ENCODE assay signal across 12 cellular contexts in the genomic region with DNA sequence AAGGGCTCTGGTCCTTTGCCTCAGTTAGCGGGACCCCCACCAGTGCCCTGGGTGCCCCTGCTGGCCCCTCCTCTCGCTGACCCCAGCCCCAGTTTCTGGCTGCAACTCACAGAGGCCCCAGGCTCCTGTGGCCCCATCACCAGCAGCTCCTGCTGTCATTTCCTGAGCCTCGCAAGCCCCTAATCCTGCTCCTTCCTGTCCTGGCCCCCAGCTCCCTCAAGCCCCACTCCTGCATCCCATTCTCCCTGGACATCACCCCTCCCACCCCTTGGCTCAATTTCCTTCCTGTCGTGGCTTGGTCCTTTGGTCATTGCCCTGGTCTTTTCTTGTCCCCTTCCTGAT. TPM values are rescaled to one million over a fixed set of nuclear protein-coding genes. Genes with fewer than 3 reads are reported as not detected.
DNase-seq lines count a peak whose midpoint lies in the region; ATAC-seq lines count a peak whose summit lies in the region.
"Had no signal": no experiment of that assay in that cellular context is flagged by ENCODE, and none has a peak within 500 bp of the region (broad histone marks: within the 10 kb centered on the region; RNA-seq: fewer than 3 reads in every experiment).

No MANE protein-coding gene starts in this region.

- H3K9ac ChIP-seq in subcutaneous abdominal adipose tissue (ENCODE audit: low read length in 5 of 5) = peak overlapping the region in 2 of 5 donors; percentile 39 to 55

- peaks cover 37% of the 10 kb centered on the region for H3K36me3 Mint-ChIP-seq in activated naive CD4-positive, alpha-beta T cell treated with anti-CD3 and anti-CD28 coated beads for 36 hours (ENCODE audit: low read depth)

- no peak for DNase-seq in activated naive CD4-positive, alpha-beta T cell treated with anti-CD3 and anti-CD28 coated beads for 36 hours
- no peak for DNase-seq in activated naive CD4-positive, alpha-beta T cell treated with anti-CD3 and anti-CD28 coated beads, Interleukin-2, amount 50 U/mL, for 16 hours
- no peak for DNase-seq in nucleus accumbens (lab: John Stamatoyannopoulos, UW)
- DNase-seq in NCI-H82 treated with DMSO at 0.1 percent for 48 hours (lab: John Stamatoyannopoulos, UW; ENCODE audit: unreplicated experiment) = no peak
- DNase-seq: EL, NCI-H2171 had no signal

- CTCF ChIA-PET in activated naive CD4-positive, alpha-beta T cell treated with anti-CD3 and anti-CD28 coated beads for 36 hours (lab: Charles Lee) = interaction anchor here (1.2 kb wide), 1 partner anchor 26 kb away, joined by 3 read pairs; no protein-coding TSS in a partner anchor

- H3K27me3 Mint-ChIP-seq in activated naive CD4-positive, alpha-beta T cell treated with anti-CD3 and anti-CD28 coated beads for 36 hours (ENCODE audit: low read depth) = no peaks in the 10 kb centered on the region

- intact Hi-C loops in activated naive CD4-positive, alpha-beta T cell treated with anti-CD3 and anti-CD28 coated beads for 36 hours (cut with micrococcal nuclease) = loop anchor here (5.0 to 10.0 kb wide), 5 partner anchors 259 to 1529 kb away; a partner anchor contains a TSS

- peaks cover 43% of the 10 kb centered on the region for H3K4me1 ChIP-seq in mesodermal cell (ENCODE audit: control insufficient read depth, insufficient read depth, low read length, poor library complexity, severe bottlenecking)
- H3K4me1 ChIP-seq in subcutaneous abdominal adipose tissue (ENCODE audit: control insufficient read depth in 5 of 5, insufficient read depth in 5 of 5, low read length in 5 of 5) = peaks cover 15 to 96% (median 85%) of the 10 kb centered on the region in 5 donors

- H3K4me3 Mint-ChIP-seq in activated naive CD4-positive, alpha-beta T cell treated with anti-CD3 and anti-CD28 coated beads for 36 hours = no peak overlapping the region

- H3K9me3 ChIP-seq in mesodermal cell (ENCODE audit: control insufficient read depth, low read length) (no peaks in the 10 kb centered on the region), subcutaneous abdominal adipose tissue (ENCODE audit: control insufficient read depth in 5 of 5, low read length in 5 of 5) (no peaks in the 10 kb centered on the region)

- WGBS in adipose tissue, 3 donors = 35 to 72% (median 37%) methylated on average over 4 of the region's 4 CpGs
- 57 to 87% methylated on average over 3 of the region's 4 CpGs for WGBS in mesodermal cell (ENCODE audit: insufficient coverage in 2 of 2), 2 experiments

- peak overlapping the region; percentile 7 for H3K27ac ChIP-seq in adipose tissue (ENCODE audit: low read depth, low read length)
- peak overlapping the region; percentile 83 for H3K27ac ChIP-seq in mesodermal cell (ENCODE audit: low read depth, low read length, severe bottlenecking)
- peak overlapping the region; percentile 93 for H3K27ac ChIP-seq in subcutaneous abdominal adipose tissue (ENCODE audit: low read depth, low read length)
- H3K27ac ChIP-seq: VCaP had no signal

- H3K27ac Mint-ChIP-seq in activated naive CD4-positive, alpha-beta T cell treated with anti-CD3 and anti-CD28 coated beads for 36 hours = peak overlapping the region; percentile 90

- peaks cover 0 to 5% (median 0%) of the 10 kb centered on the region in 5 donors for H3K27me3 ChIP-seq in subcutaneous abdominal adipose tissue (ENCODE audit: control insufficient read depth in 5 of 5, insufficient read depth in 4 of 5, low read length in 5 of 5)

- H3K36me3 ChIP-seq in mesodermal cell (ENCODE audit: control insufficient read depth, insufficient read depth, low read length) (no peaks in the 10 kb centered on the region), subcutaneous abdominal adipose tissue (ENCODE audit: control insufficient read depth in 5 of 5, insufficient read depth in 5 of 5, low read length in 5 of 5) (peaks cover 0 to 5% (median 2%) of the 10 kb centered on the region in 5 donors)

- H3K4me3 ChIP-seq in mesodermal cell (ENCODE audit: extremely low read depth, insufficient read depth, low read length, poor library complexity, severe bottlenecking) (no peak overlapping the region), subcutaneous abdominal adipose tissue (ENCODE audit: low read depth in 1 of 5, low read length in 5 of 5) (peak overlapping the region in 2 of 5 donors; percentile 23 to 37)

- H3K9me3 Mint-ChIP-seq in activated naive CD4-positive, alpha-beta T cell treated with anti-CD3 and anti-CD28 coated beads for 36 hours = peaks cover 5% of the 10 kb centered on the region

- H3K4me1 Mint-ChIP-seq in activated naive CD4-positive, alpha-beta T cell treated with anti-CD3 and anti-CD28 coated beads for 36 hours (ENCODE audit: low read depth) = peaks cover 91% of the 10 kb centered on the region

- no peak for ATAC-seq in HG03342 (IDR thresholded peaks at IDR 0.05; ENCODE audit: unreplicated experiment)
- ATAC-seq: Panc1 had no signal

RNA-seq across cellular contexts. Expression of a gene that starts 8.6 kb away (rescaled TPM):
- total RNA-seq in activated naive CD4-positive, alpha-beta T cell treated with anti-CD3 and anti-CD28 coated beads for 36 hours = 10 to 100 TPM; 69.4 to 75.7 TPM
- 10 to 100 TPM in 2 of 3 donors, 1 to 10 TPM in 1; 5.8 to 44.3 (median 21.4) TPM for polyA plus RNA-seq in adipose tissue
- 19.3 TPM for polyA plus RNA-seq in mesodermal cell (2013, experiment 1 of 2)
- polyA plus RNA-seq in mesodermal cell (2013, experiment 2 of 2) = 12.8 TPM

RNA-seq across cellular contexts. Expression of a gene that starts 54.4 kb away (rescaled TPM):
- 10 to 100 TPM; 20.0 to 23.3 TPM for total RNA-seq in activated naive CD4-positive, alpha-beta T cell treated with anti-CD3 and anti-CD28 coated beads for 36 hours
- 10 to 100 TPM; 10.6 to 40.7 (median 23.4) TPM for polyA plus RNA-seq in adipose tissue
- 13.6 TPM for polyA plus RNA-seq in mesodermal cell (2013, experiment 1 of 2)
- 8.5 TPM for polyA plus RNA-seq in mesodermal cell (2013, experiment 2 of 2)

Comparison
In these comparisons a context has a peak if more than half of its experiments do, and no peak if none do; other contexts are left out.
1. H3K27ac ChIP-seq: peak in every context shown above with its lines; median percentile 93 in subcutaneous abdominal adipose tissue; 83 in mesodermal cell; 7 in adipose tissue.